In genomic region chr2:101985101-101985792, GRCh38 we compare ENCODE assay signal across 31 cellular contexts. TPM values are rescaled to one million over a fixed set of nuclear protein-coding genes. Genes with fewer than 3 reads are reported as not detected.
DNase-seq lines count a peak whose midpoint lies in the region; ATAC-seq, FAIRE-seq and TF ChIP-seq lines count a peak whose summit lies in the region.
"Had no signal": no experiment of that assay in that cellular context is flagged by ENCODE, and none has a peak within 500 bp of the region (broad histone marks: within the 10 kb centered on the region; RNA-seq: fewer than 3 reads in every experiment).

No MANE protein-coding gene starts in this region.

- no peak for DNase-seq in activated CD8-positive, alpha-beta T cell treated with anti-CD3 and anti-CD28 coated beads, Interleukin-2, amount 10 ng/mL, durations not matched to agents 7 days and 5 days
- no peak for DNase-seq in activated CD8-positive, alpha-beta T cell treated with anti-CD3 and anti-CD28 coated beads for 36 hours
- peak; percentile 86 for DNase-seq in RWPE1 (ENCODE audit: low spot score)
- peak; percentile 87 for DNase-seq in keratinocyte (ENCODE audit: low read depth, low spot score)
- peak; percentile 53 for DNase-seq in renal cortical epithelial cell (ENCODE audit: low read depth)
- DNase-seq in heart right ventricle, result no peak
- no peak for DNase-seq in globus pallidus (ENCODE audit: low spot score)
- DNase-seq: activated CD4-positive, alpha-beta memory T cell treated with anti-CD3 and anti-CD28 coated beads, Interleukin-2, amount 10 ng/mL, durations not matched to agents 7 days and 5 days; activated CD4-positive, CD25-positive, alpha-beta regulatory T cell treated with anti-CD3 and anti-CD28 coated beads, Interleukin-2, amount 50 U/mL, for 72 hours; activated effector memory CD4-positive, alpha-beta T cell treated with anti-CD3 and anti-CD28 coated beads, Interleukin-2, amount 50 U/mL, for 16 hours; body of pancreas; CD4-positive, CD25-positive, alpha-beta regulatory T cell; GDM1; glutamatergic neuron; NCI-H1417; NCI-H2081; NCI-H446; pancreas; right cardiac atrium; stimulated activated CD4-positive, alpha-beta T cell treated with anti-CD3 and anti-CD28 coated beads, Interleukin-12 subunit alpha, Interleukin-12 subunit beta, amount 100 ng/mL, for 4 hours; stimulated activated CD4-positive, alpha-beta T cell treated with anti-CD3 and anti-CD28 coated beads, Interleukin-4, amount 100 ng/mL, for 4 hours; stimulated activated naive CD4-positive, alpha-beta T cell treated with Interleukin-2 at 50 U/mL for 16 hours; T-cell; tibial artery had no signal

- no peaks in the 10 kb centered on the region for H3K9me1 ChIP-seq in keratinocyte (ENCODE audit: control insufficient read depth, extremely low read depth, insufficient read depth, low read length)

- peak overlapping the region; percentile 65 for H3K9ac ChIP-seq in keratinocyte (ENCODE audit: control insufficient read depth, extremely low read depth, insufficient read depth, low read length)

- no peak overlapping the region for H3K4me3 Mint-ChIP-seq in activated CD8-positive, alpha-beta T cell treated with anti-CD3 and anti-CD28 coated beads, Interleukin-2, amount 10 ng/mL, durations not matched to agents 7 days and 5 days
- H3K4me3 Mint-ChIP-seq in activated CD8-positive, alpha-beta T cell treated with anti-CD3 and anti-CD28 coated beads for 36 hours, result no peak overlapping the region
- H3K4me3 Mint-ChIP-seq: activated CD4-positive, alpha-beta memory T cell treated with anti-CD3 and anti-CD28 coated beads, Interleukin-2, amount 10 ng/mL, durations not matched to agents 7 days and 5 days; CD4-positive, CD25-positive, alpha-beta regulatory T cell; T-cell had no signal

- CTCF ChIA-PET in activated CD8-positive, alpha-beta T cell treated with anti-CD3 and anti-CD28 coated beads, Interleukin-2, amount 10 ng/mL, durations not matched to agents 7 days and 5 days (lab: Charles Lee), result no interaction called here
- CTCF ChIA-PET in activated CD8-positive, alpha-beta T cell treated with anti-CD3 and anti-CD28 coated beads for 36 hours (lab: Charles Lee), result no interaction called here
- CTCF ChIA-PET in RWPE1 (lab: Yijun Ruan, JAX), result no interaction called here

- peaks cover 56% of the 10 kb centered on the region for H3K4me1 Mint-ChIP-seq in activated CD8-positive, alpha-beta T cell treated with anti-CD3 and anti-CD28 coated beads, Interleukin-2, amount 10 ng/mL, durations not matched to agents 7 days and 5 days (ENCODE audit: low read depth)
- peaks cover 26% of the 10 kb centered on the region for H3K4me1 Mint-ChIP-seq in activated CD8-positive, alpha-beta T cell treated with anti-CD3 and anti-CD28 coated beads for 36 hours (ENCODE audit: low read depth)
- H3K4me1 Mint-ChIP-seq: activated CD4-positive, alpha-beta memory T cell treated with anti-CD3 and anti-CD28 coated beads, Interleukin-2, amount 10 ng/mL, durations not matched to agents 7 days and 5 days had no signal

- intact Hi-C loops in activated CD8-positive, alpha-beta T cell treated with anti-CD3 and anti-CD28 coated beads for 36 hours (cut with micrococcal nuclease), result no loop called here
- intact Hi-C loops in heart right ventricle (cut with DNase I), result loop anchor here in 3 of 10 donors (10.0 kb wide), 3 partner anchors 90 to 570 kb away; no protein-coding TSS in a partner anchor

- no peaks in the 10 kb centered on the region for H3K36me3 Mint-ChIP-seq in activated CD8-positive, alpha-beta T cell treated with anti-CD3 and anti-CD28 coated beads, Interleukin-2, amount 10 ng/mL, durations not matched to agents 7 days and 5 days (ENCODE audit: low read depth)
- no peaks in the 10 kb centered on the region for H3K36me3 Mint-ChIP-seq in activated CD8-positive, alpha-beta T cell treated with anti-CD3 and anti-CD28 coated beads for 36 hours (ENCODE audit: low read depth)
- H3K36me3 Mint-ChIP-seq: CD4-positive, CD25-positive, alpha-beta regulatory T cell; T-cell had no signal

- 91 to 93% methylated on average over 7 of the region's 7 CpGs for WGBS in heart right ventricle, 2 donors

- no peak overlapping the region for H2AFZ ChIP-seq in keratinocyte (ENCODE audit: control insufficient read depth, low read length)

- peak overlapping the region in 1 of 3 experiments; percentile 48 for H3K4me3 ChIP-seq in keratinocyte (ENCODE audit: control insufficient read depth in 2 of 3, extremely low read depth in 1 of 3, insufficient read depth in 2 of 3, low read depth in 1 of 3, low read length in 3 of 3)
- H3K4me3 ChIP-seq in heart right ventricle, result no peak overlapping the region
- H3K4me3 ChIP-seq: body of pancreas, pancreas, tibial artery had no signal

- H3K36me3 ChIP-seq in keratinocyte (ENCODE audit: control insufficient read depth in 2 of 2, extremely low read depth in 1 of 2, insufficient read depth in 2 of 2, low read length in 2 of 2), result no peaks in the 10 kb centered on the region
- H3K36me3 ChIP-seq in heart right ventricle, result no peaks in the 10 kb centered on the region
- H3K36me3 ChIP-seq: pancreas, tibial artery had no signal

- FAIRE-seq in keratinocyte (lab: Jason Lieb, UNC), result peak; percentile 95
- FAIRE-seq: colon, GM18507, pancreas, TTC549 had no signal

- dilution Hi-C loops in keratinocyte (cut with MboI; ENCODE audit: extremely low pct_ligation_motif_present, low sequenced_read_pairs), result no loop called here

- no peaks in the 10 kb centered on the region for H3K9me3 ChIP-seq in keratinocyte (ENCODE audit: control insufficient read depth, low read depth, low read length)
- no peaks in the 10 kb centered on the region for H3K9me3 ChIP-seq in heart right ventricle
- H3K9me3 ChIP-seq: body of pancreas, pancreas, tibial artery had no signal

- H3K4me2 ChIP-seq in keratinocyte (ENCODE audit: control insufficient read depth, extremely low read depth, insufficient read depth, low read depth, low read length), result peak overlapping the region; percentile 81

- POLR2A ChIA-PET in activated CD8-positive, alpha-beta T cell treated with anti-CD3 and anti-CD28 coated beads, Interleukin-2, amount 10 ng/mL, durations not matched to agents 7 days and 5 days (lab: Charles Lee), result no interaction called here
- POLR2A ChIA-PET in activated CD8-positive, alpha-beta T cell treated with anti-CD3 and anti-CD28 coated beads for 36 hours (lab: Charles Lee), result no interaction called here
- POLR2A ChIA-PET in RWPE1 (lab: Yijun Ruan, JAX; ENCODE audit: low non-redundant PET), result no interaction called here

- H3K27ac ChIP-seq in RWPE1, result no peak overlapping the region
- peak overlapping the region; percentile 89 for H3K27ac ChIP-seq in keratinocyte (ENCODE audit: control insufficient read depth, insufficient read depth, low read length)
- H3K27ac ChIP-seq in heart right ventricle, result no peak overlapping the region
- H3K27ac ChIP-seq: 22Rv1, body of pancreas, HL-60, pancreas, tibial artery had no signal

- no peaks in the 10 kb centered on the region for H3K79me2 ChIP-seq in keratinocyte (ENCODE audit: control insufficient read depth, insufficient read depth, low read length)

- peak overlapping the region; percentile 22 for H3K27ac Mint-ChIP-seq in activated CD8-positive, alpha-beta T cell treated with anti-CD3 and anti-CD28 coated beads, Interleukin-2, amount 10 ng/mL, durations not matched to agents 7 days and 5 days
- H3K27ac Mint-ChIP-seq in activated CD8-positive, alpha-beta T cell treated with anti-CD3 and anti-CD28 coated beads for 36 hours, result no peak overlapping the region
- H3K27ac Mint-ChIP-seq: activated CD4-positive, alpha-beta memory T cell treated with anti-CD3 and anti-CD28 coated beads, Interleukin-2, amount 10 ng/mL, durations not matched to agents 7 days and 5 days; CD4-positive, CD25-positive, alpha-beta regulatory T cell had no signal

- H3K27me3 ChIP-seq in keratinocyte (ENCODE audit: control insufficient read depth, extremely low read depth, insufficient read depth, low read length) (no peaks in the 10 kb centered on the region), heart right ventricle (no peaks in the 10 kb centered on the region)
- H3K27me3 ChIP-seq: body of pancreas, pancreas, tibial artery had no signal

- no peak for ATAC-seq in activated CD8-positive, alpha-beta T cell treated with anti-CD3 and anti-CD28 coated beads, Interleukin-2, amount 10 ng/mL, durations not matched to agents 7 days and 5 days
- ATAC-seq in activated CD8-positive, alpha-beta T cell treated with anti-CD3 and anti-CD28 coated beads for 36 hours, result no peak
- ATAC-seq in heart right ventricle, result no peak
- no peak for ATAC-seq in GM21367 (IDR thresholded peaks at IDR 0.05; ENCODE audit: unreplicated experiment)
- ATAC-seq: body of pancreas, pancreas, right cardiac atrium, T-cell had no signal

- peaks cover 64% of the 10 kb centered on the region for H3K4me1 ChIP-seq in keratinocyte (ENCODE audit: control insufficient read depth, extremely low read depth, insufficient read depth, low read length)
- peaks cover 0 to 17% (median 7%) of the 10 kb centered on the region in 9 donors for H3K4me1 ChIP-seq in heart right ventricle
- H3K4me1 ChIP-seq: body of pancreas, pancreas, tibial artery had no signal

- H3K27me3 Mint-ChIP-seq in activated CD8-positive, alpha-beta T cell treated with anti-CD3 and anti-CD28 coated beads, Interleukin-2, amount 10 ng/mL, durations not matched to agents 7 days and 5 days (ENCODE audit: low read depth), result peaks cover 16% of the 10 kb centered on the region
- H3K27me3 Mint-ChIP-seq in activated CD8-positive, alpha-beta T cell treated with anti-CD3 and anti-CD28 coated beads for 36 hours, result peaks cover 2% of the 10 kb centered on the region

- no peaks in the 10 kb centered on the region for H3K9me3 Mint-ChIP-seq in activated CD8-positive, alpha-beta T cell treated with anti-CD3 and anti-CD28 coated beads, Interleukin-2, amount 10 ng/mL, durations not matched to agents 7 days and 5 days (ENCODE audit: insufficient read depth)
- H3K9me3 Mint-ChIP-seq in activated CD8-positive, alpha-beta T cell treated with anti-CD3 and anti-CD28 coated beads for 36 hours, result no peaks in the 10 kb centered on the region
- H3K9me3 Mint-ChIP-seq: activated CD4-positive, alpha-beta memory T cell treated with anti-CD3 and anti-CD28 coated beads, Interleukin-2, amount 10 ng/mL, durations not matched to agents 7 days and 5 days; T-cell had no signal

- no peak for TF ChIP-seq CTCF in activated CD8-positive, alpha-beta T cell treated with anti-CD3 and anti-CD28 coated beads for 36 hours (IDR thresholded peaks at IDR 0.05)
- TF ChIP-seq CTCF in RWPE1 (conservative IDR thresholded peaks at IDR 0.05; ENCODE audit: low read depth), result no peak
- TF ChIP-seq CTCF in keratinocyte (optimal IDR thresholded peaks at IDR 0.05 in 1 of 3, IDR thresholded peaks at IDR 0.05 in 1 of 3, conservative IDR thresholded peaks at IDR 0.05 in 1 of 3; ENCODE audit: extremely low read depth in 1 of 3, insufficient read depth in 2 of 3, low read length in 3 of 3), result no peak
- no peak for TF ChIP-seq CTCF in heart right ventricle (IDR thresholded peaks at IDR 0.05)

- H4K20me1 ChIP-seq in keratinocyte (ENCODE audit: control insufficient read depth, extremely low read depth, insufficient read depth, low read length), result no peaks in the 10 kb centered on the region

RNA-seq across cellular contexts. Expression of gene IL1R2, which starts 6.5 kb away (rescaled TPM):
- total RNA-seq in activated CD8-positive, alpha-beta T cell treated with anti-CD3 and anti-CD28 coated beads, Interleukin-2, amount 10 ng/mL, durations not matched to agents 7 days and 5 days, result not detected
- 1 to 10 TPM in 1 of 2 experiments, not detected in 1; 1.1 TPM for total RNA-seq in activated CD8-positive, alpha-beta T cell treated with anti-CD3 and anti-CD28 coated beads for 36 hours
- polyA plus RNA-seq in keratinocyte, result 24.6 to 57.3 TPM (median 47.7 TPM) in 3 replicates
- polyA plus RNA-seq in keratinocyte (2011; ENCODE audit: low read depth), result 4.9 TPM
- polyA plus RNA-seq in keratinocyte (2011; cell fraction: cytosol; rRNA removed), result 17.5 and 22.7 TPM in 2 replicates
- 21.9 and 23.7 TPM in 2 replicates for polyA plus RNA-seq in keratinocyte (2011; cell fraction: nucleus; rRNA removed)
- polyA plus RNA-seq in keratinocyte (2012; ENCODE audit: low replicate concordance), result 14.9 and 38.8 TPM in 2 replicates
- 16.9 to 36.7 TPM (median 32.0 TPM) in 3 replicates for polyA minus RNA-seq in keratinocyte
- polyA minus RNA-seq in keratinocyte (2011; cell fraction: cytosol; rRNA and poly(A)+ RNA removed), result 11.9 TPM
- 9.6 and 10.4 TPM in 2 replicates for polyA minus RNA-seq in keratinocyte (2011; cell fraction: nucleus; rRNA and poly(A)+ RNA removed)
- 0.89 and 23.4 TPM in 2 replicates for total RNA-seq in renal cortical epithelial cell
- 1 to 10 TPM in 4 of 10 donors, under 1 TPM in 4, not detected in 2; 0.34 to 3.0 (median 0.80) TPM for total RNA-seq in heart right ventricle
- polyA plus RNA-seq in heart right ventricle, result 1 to 10 TPM; 1.9 to 9.4 TPM
- total RNA-seq: myocyte had no signal

Comparison
In these comparisons a context has a peak if more than half of its experiments do, and no peak if none do; other contexts are left out.
1. DNase-seq: peak in RWPE1 (single experiment), keratinocyte (single experiment) and renal cortical epithelial cell (single experiment); none in activated CD8-positive, alpha-beta T cell treated with anti-CD3 and anti-CD28 coated beads, Interleukin-2, amount 10 ng/mL, durations not matched to agents 7 days and 5 days (single experiment), activated CD8-positive, alpha-beta T cell treated with anti-CD3 and anti-CD28 coated beads for 36 hours (single experiment), heart right ventricle (0 of 2) and globus pallidus (single experiment).